In the genomic region with DNA sequence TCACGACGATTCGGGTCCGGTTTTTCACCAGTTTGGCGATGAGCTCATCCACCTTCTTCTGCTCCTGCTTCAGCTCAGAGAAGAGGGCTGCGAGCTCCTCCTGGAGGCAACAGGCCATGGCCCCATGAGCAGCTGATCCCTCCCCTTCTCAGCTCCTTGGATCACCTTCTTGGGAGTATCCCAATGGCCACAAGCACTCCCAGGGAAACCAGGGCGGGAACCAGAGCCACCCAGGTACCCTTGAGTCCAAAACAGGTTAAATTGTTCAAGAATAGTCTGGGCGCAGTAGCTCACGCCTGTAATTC, we compare ENCODE assay signal across 7 cellular contexts. TPM values are rescaled to one million over a fixed set of nuclear protein-coding genes. Genes with fewer than 3 reads are reported as not detected.
"Had no signal": no experiment of that assay in that cellular context is flagged by ENCODE, and none has a peak within 500 bp of the region (broad histone marks: within the 10 kb centered on the region; RNA-seq: fewer than 3 reads in every experiment).

No MANE protein-coding gene starts in this region.

RNA-seq across cellular contexts. Expression of a gene that starts 8.0 kb away (rescaled TPM):
- total RNA-seq: cerebellum, epithelial cell of proximal tubule, fibroblast of lung, fibroblast of villous mesenchyme, frontal cortex, myocyte had no signal
- polyA plus RNA-seq: fibroblast of lung, immature natural killer cell had no signal
